In the genomic region with DNA sequence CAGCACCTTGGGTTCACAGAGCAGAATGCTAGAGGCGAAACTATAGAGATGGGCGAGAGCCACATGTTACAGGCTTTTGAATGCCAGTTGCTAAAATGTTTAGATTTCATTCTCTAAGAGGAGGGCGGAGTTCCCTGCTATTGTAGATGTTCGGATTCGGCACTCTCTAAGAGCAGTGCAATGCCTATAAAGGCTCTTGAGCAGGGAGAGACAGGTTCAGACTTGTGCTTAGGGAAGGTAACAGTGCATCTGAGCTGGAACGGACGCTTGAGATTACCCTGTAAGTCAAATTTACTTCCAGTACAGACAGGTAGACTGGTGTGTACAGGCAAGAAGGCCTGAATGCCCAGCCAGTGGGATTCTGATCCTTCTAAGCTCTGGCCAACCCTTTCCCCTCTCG, we compare ENCODE assay signal across 19 cellular contexts. TPM values are rescaled to one million over a fixed set of nuclear protein-coding genes. Genes with fewer than 3 reads are reported as not detected.
A peak's percentile ranks its signal among the peaks of the same experiment; 100 is the strongest.
DNase-seq lines count a peak whose midpoint lies in the region; ATAC-seq and TF ChIP-seq lines count a peak whose summit lies in the region.
"Had no signal": no experiment of that assay in that cellular context is flagged by ENCODE, and none has a peak within 500 bp of the region (broad histone marks: within the 10 kb centered on the region; RNA-seq: fewer than 3 reads in every experiment).

No MANE protein-coding gene starts in this region.

- H3K27ac ChIP-seq in esophagus (ENCODE audit: low read depth in 2 of 2, low read length in 1 of 2): peak overlapping the region; percentile 66 to 88
- peak overlapping the region; percentile 46 for H3K27ac ChIP-seq in vagina
- no peak overlapping the region for H3K27ac ChIP-seq in A673 (ENCODE audit: low read depth, low read length, poor library complexity, severe bottlenecking)
- H3K27ac ChIP-seq: BLaER1 treated with 17β-estradiol and CSF1 and Interleukin-3, amounts not matched to agents 10 nM and 100 nM; gastroesophageal sphincter; ovary; tibial artery had no signal

- no peak for ATAC-seq in GM18870 (IDR thresholded peaks at IDR 0.05; ENCODE audit: unreplicated experiment)
- ATAC-seq: activated CD8-positive, alpha-beta memory T cell treated with anti-CD3 and anti-CD28 coated beads, Interleukin-2, amount 10 ng/mL, durations not matched to agents 7 days and 5 days; gastroesophageal sphincter; left ventricle myocardium superior; T-cell had no signal

- H3K4me1 ChIP-seq in esophagus (ENCODE audit: control insufficient read depth in 2 of 2, insufficient read depth in 2 of 2, low read length in 1 of 2) (peaks cover 3% of the 10 kb centered on the region in 2 donors), vagina (peaks cover 4% of the 10 kb centered on the region), A673 (ENCODE audit: insufficient read depth, low read length, poor library complexity, severe bottlenecking) (no peaks in the 10 kb centered on the region)
- H3K4me1 ChIP-seq: tibial artery had no signal

- 52 to 62% methylated on average over 8 of the region's 8 CpGs for WGBS in esophagus, 2 donors

- intact Hi-C loops in vagina (cut with DNase I) (no loop called here), A673 (cut with micrococcal nuclease; ENCODE audit: unreplicated experiment) (no loop called here)

- TF ChIP-seq POLR2A in vagina (IDR thresholded peaks at IDR 0.05): no peak

- peak; percentile 78 for DNase-seq in NCI-H2171 treated with DMSO at 0.1 percent for 48 hours (lab: John Stamatoyannopoulos, UW)
- no peak for DNase-seq in NCI-H2171 (lab: John Stamatoyannopoulos, UW)
- peak; percentile 31 to 41 for DNase-seq in NCI-H526 (lab: John Stamatoyannopoulos, UW)
- DNase-seq in vagina (ENCODE audit: extremely low spot score in 2 of 2): no peak
- no peak for DNase-seq in amygdala (lab: John Stamatoyannopoulos, UW)
- DNase-seq in A673 (ENCODE audit: low spot score): no peak
- DNase-seq: activated CD8-positive, alpha-beta memory T cell treated with anti-CD3 and anti-CD28 coated beads, Interleukin-2, amount 10 ng/mL, durations not matched to agents 7 days and 5 days; left ventricle myocardium superior; NCI-H1048; ovary; small intestine; T-cell; tibial artery had no signal

- H3K9me3 ChIP-seq in esophagus (ENCODE audit: control insufficient read depth in 2 of 2, insufficient read depth in 1 of 2, low read depth in 1 of 2, low read length in 1 of 2) (no peaks in the 10 kb centered on the region), vagina (no peaks in the 10 kb centered on the region), A673 (ENCODE audit: low read depth, low read length, poor library complexity, severe bottlenecking) (no peaks in the 10 kb centered on the region)
- H3K9me3 ChIP-seq: gastroesophageal sphincter, ovary, tibial artery had no signal

- POLR2A ChIA-PET in A673 (lab: Charles Lee; ENCODE audit: low non-redundant PET): no interaction called here

- H3K36me3 ChIP-seq in esophagus (ENCODE audit: control insufficient read depth in 2 of 2, insufficient read depth in 2 of 2, low read length in 1 of 2) (no peaks in the 10 kb centered on the region), vagina (no peaks in the 10 kb centered on the region), A673 (ENCODE audit: insufficient read depth, low read length, poor library complexity, severe bottlenecking) (no peaks in the 10 kb centered on the region)
- H3K36me3 ChIP-seq: BLaER1 treated with 17β-estradiol and CSF1 and Interleukin-3, amounts not matched to agents 10 nM and 100 nM; ovary had no signal

- no TSS peak for BruUV-seq in A673 (replicated peaks; lab: Mats Ljungman, UMichigan)

- no peak overlapping the region for H3K4me3 ChIP-seq in esophagus (ENCODE audit: low read depth in 1 of 2, low read length in 2 of 2)
- H3K4me3 ChIP-seq in vagina: no peak overlapping the region
- H3K4me3 ChIP-seq in A673 (ENCODE audit: low read depth, low read length, poor library complexity, severe bottlenecking): no peak overlapping the region
- H3K4me3 ChIP-seq: BLaER1 treated with 17β-estradiol and CSF1 and Interleukin-3, amounts not matched to agents 10 nM and 100 nM; gastroesophageal sphincter; ovary; tibial artery had no signal

- TF ChIP-seq CTCF in vagina (IDR thresholded peaks at IDR 0.05) (no peak), A673 (conservative IDR thresholded peaks at IDR 0.05; ENCODE audit: low read depth, low read length) (no peak)

- CTCF ChIA-PET in A673 (lab: Charles Lee): no interaction called here

- H3K27me3 ChIP-seq in esophagus (ENCODE audit: control insufficient read depth in 1 of 2, insufficient read depth in 2 of 2, low read length in 2 of 2) (no peaks in the 10 kb centered on the region), vagina (no peaks in the 10 kb centered on the region), A673 (replicated peaks; ENCODE audit: insufficient read depth, low read depth, low read length, poor library complexity) (no peaks in the 10 kb centered on the region)
- H3K27me3 ChIP-seq: BLaER1 treated with 17β-estradiol and CSF1 and Interleukin-3, amounts not matched to agents 10 nM and 100 nM; gastroesophageal sphincter; ovary; tibial artery had no signal

RNA-seq across cellular contexts. Expression of a gene that starts 15.3 kb away (rescaled TPM):
- 1 to 10 TPM; 1.6 to 1.7 TPM for polyA plus RNA-seq in esophagus
- total RNA-seq in vagina (14.0 TPM), A673 (2021) (1.1 and 1.5 TPM in 2 replicates)
- total RNA-seq: activated CD8-positive, alpha-beta memory T cell treated with anti-CD3 and anti-CD28 coated beads, Interleukin-2, amount 10 ng/mL, durations not matched to agents 7 days and 5 days had no signal
- polyA plus RNA-seq: IgD-negative memory B cell had no signal

RNA-seq across cellular contexts. Expression of a gene that starts 20.2 kb away (rescaled TPM):
- polyA plus RNA-seq in esophagus: 10 to 100 TPM; 17.1 to 17.2 TPM
- total RNA-seq in vagina: 28.5 TPM
- 71.0 and 90.9 TPM in 2 replicates for total RNA-seq in A673 (2021)

RNA-seq across cellular contexts. Expression of a gene that starts 29.1 kb away (rescaled TPM):
- 1 to 10 TPM; 6.1 to 7.0 TPM for polyA plus RNA-seq in esophagus
- total RNA-seq in vagina: 8.1 TPM
- total RNA-seq in A673 (2021): 49.0 and 50.7 TPM in 2 replicates

RNA-seq across cellular contexts. Expression of a gene that starts 42.2 kb away (rescaled TPM):
- not detected for polyA plus RNA-seq in esophagus
- total RNA-seq in vagina: not detected
- total RNA-seq in A673 (2021): not detected in 2 replicates
- total RNA-seq: A172; activated CD8-positive, alpha-beta memory T cell treated with anti-CD3 and anti-CD28 coated beads, Interleukin-2, amount 10 ng/mL, durations not matched to agents 7 days and 5 days; gastroesophageal sphincter; left ventricle myocardium superior; ovary; T-cell had no signal
- polyA plus RNA-seq: IgD-negative memory B cell, ovary, small intestine had no signal

RNA-seq across cellular contexts. Expression of a gene that starts 43.6 kb away (rescaled TPM):
- polyA plus RNA-seq in esophagus: 1 to 10 TPM; 2.2 to 2.3 TPM
- total RNA-seq in vagina (3.9 TPM), A673 (2021) (not detected in 2 replicates)
- total RNA-seq: activated CD8-positive, alpha-beta memory T cell treated with anti-CD3 and anti-CD28 coated beads, Interleukin-2, amount 10 ng/mL, durations not matched to agents 7 days and 5 days had no signal
- polyA plus RNA-seq: IgD-negative memory B cell had no signal

Comparison
In these comparisons a context has a peak if more than half of its experiments do, and no peak if none do; other contexts are left out.
1. DNase-seq: peak in NCI-H2171 treated with DMSO at 0.1 percent for 48 hours (single experiment) and NCI-H526 (2 of 2); none in NCI-H2171 (single experiment), vagina (0 of 2), amygdala (0 of 56) and A673 (single experiment).